24 cellular contexts compared by ENCODE assay signal in the genomic region with DNA sequence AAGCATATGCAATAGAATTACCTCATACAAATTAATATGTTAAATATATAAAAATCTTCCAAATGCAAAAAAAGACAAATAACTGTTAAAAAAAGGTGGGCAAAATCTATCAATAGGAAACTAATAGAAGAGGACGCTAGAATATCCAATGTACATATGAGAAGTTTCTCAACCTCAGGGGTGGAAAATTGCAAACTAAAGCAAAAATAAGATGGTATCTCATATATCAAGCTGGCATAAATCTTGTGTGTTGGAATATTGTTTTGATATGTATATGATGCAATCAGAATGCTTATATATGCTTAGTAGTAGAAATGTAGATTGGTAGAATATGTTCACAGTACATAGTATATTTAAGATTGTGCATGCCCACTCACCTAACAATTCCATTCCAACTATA.
DNase-seq lines count a peak whose midpoint lies in the region; ATAC-seq, FAIRE-seq and TF ChIP-seq lines count a peak whose summit lies in the region.
"Had no signal": no experiment of that assay in that cellular context is flagged by ENCODE, and none has a peak within 500 bp of the region (broad histone marks: within the 10 kb centered on the region; RNA-seq: fewer than 3 reads in every experiment).

No MANE protein-coding gene starts in this region.

- no peak overlapping the region for H4K91ac ChIP-seq in IMR-90 (ENCODE audit: insufficient read depth, low read depth, low read length)

- H2AFZ ChIP-seq in IMR-90 (replicated peaks; ENCODE audit: low read length, poor library complexity), result no peak overlapping the region

- no peak for TF ChIP-seq EP300 in A549 (IDR thresholded peaks at IDR 0.05)

- H3K36me3 ChIP-seq in IMR-90 (ENCODE audit: control insufficient read depth, insufficient read depth, low read length), result no peaks in the 10 kb centered on the region
- H3K36me3 ChIP-seq: BLaER1 treated with 17β-estradiol and CSF1 and Interleukin-3, amounts not matched to agents 10 nM and 100 nM had no signal

- no peak overlapping the region for H2AK9ac ChIP-seq in IMR-90 (replicated peaks; ENCODE audit: low read depth, low read length, poor library complexity)

- no peak overlapping the region for H3K27ac Mint-ChIP-seq in CD14-positive monocyte
- H3K27ac Mint-ChIP-seq: B cell; CD4-positive, alpha-beta memory T cell; CD4-positive, CD25-positive, alpha-beta regulatory T cell; CD8-positive, alpha-beta memory T cell had no signal

- no peaks in the 10 kb centered on the region for H4K20me1 ChIP-seq in IMR-90 (ENCODE audit: insufficient read depth, low read length)
- H4K20me1 ChIP-seq: BLaER1 treated with 17β-estradiol and CSF1 and Interleukin-3, amounts not matched to agents 10 nM and 100 nM had no signal

- CTCF ChIA-PET in A549 (lab: Yijun Ruan, JAX), result no interaction called here
- CTCF ChIA-PET in IMR-90 (lab: Yijun Ruan, JAX), result no interaction called here

- H3K79me1 ChIP-seq in IMR-90 (ENCODE audit: low read depth in 1 of 2, low read length in 2 of 2), result no peaks in the 10 kb centered on the region

- no peak for FAIRE-seq in A549 (lab: Jason Lieb, UNC)
- peak; percentile 43 for FAIRE-seq in islet of Langerhans (lab: Jason Lieb, UNC)
- FAIRE-seq: GM12878, GM12892, GM18507 had no signal

- 9% methylated on average over 1 of the region's 1 CpG for WGBS in A549 (ENCODE audit: missing lambda C conversion rate)
- WGBS in IMR-90 (ENCODE audit: extremely low coverage in 2 of 2, insufficient read length in 1 of 2), 2 experiments, result no CpG with 5 or more reads among the region's 1 CpG

- H3K56ac ChIP-seq in IMR-90 (ENCODE audit: extremely low read depth, insufficient read depth, low read length), result no peak overlapping the region

- ATAC-seq in A549, result no peak
- no peak for ATAC-seq in IMR-90 (ENCODE audit: low read depth)
- ATAC-seq: GM12878 had no signal

- H4K8ac ChIP-seq in IMR-90 (ENCODE audit: low read depth in 2 of 2, low read length in 2 of 2), result no peak overlapping the region

- no peak overlapping the region for H2BK120ac ChIP-seq in IMR-90 (ENCODE audit: low read depth, low read length)

- no peaks in the 10 kb centered on the region for H3K4me1 Mint-ChIP-seq in CD14-positive monocyte
- H3K4me1 Mint-ChIP-seq: B cell; CD4-positive, alpha-beta memory T cell; CD4-positive, CD25-positive, alpha-beta regulatory T cell; CD8-positive, alpha-beta memory T cell had no signal

- H3K4me3 Mint-ChIP-seq in CD14-positive monocyte, result no peak overlapping the region
- H3K4me3 Mint-ChIP-seq: B cell; CD4-positive, alpha-beta memory T cell; CD4-positive, CD25-positive, alpha-beta regulatory T cell; CD8-positive, alpha-beta memory T cell had no signal

- no peak overlapping the region for H3K4ac ChIP-seq in IMR-90 (ENCODE audit: low read depth, low read length)

- no peak for TF ChIP-seq CTCF in A549 (IDR thresholded peaks at IDR 0.05)
- TF ChIP-seq CTCF in IMR-90 (conservative IDR thresholded peaks at IDR 0.05; ENCODE audit: low read depth, low read length), result no peak
- TF ChIP-seq CTCF in CD14-positive monocyte (IDR thresholded peaks at IDR 0.05), result no peak

- H4K5ac ChIP-seq in IMR-90 (ENCODE audit: low read depth, low read length), result no peak overlapping the region

- TF ChIP-seq RAD21 in A549 (conservative IDR thresholded peaks at IDR 0.05 in 1 of 2, IDR thresholded peaks at IDR 0.05 in 1 of 2), result no peak
- no peak for TF ChIP-seq RAD21 in IMR-90 (IDR thresholded peaks at IDR 0.05; ENCODE audit: low read length)

- H3K9me1 ChIP-seq in IMR-90 (ENCODE audit: insufficient read depth, low read length), result no peaks in the 10 kb centered on the region

- no TSS peak for BruUV-seq in IMR-90 (replicated peaks; lab: Mats Ljungman, UMichigan)

- H2AK5ac ChIP-seq in IMR-90 (ENCODE audit: low read depth, low read length), result no peak overlapping the region

- no peaks in the 10 kb centered on the region for H3K27me3 ChIP-seq in IMR-90 (ENCODE audit: control insufficient read depth, insufficient read depth, low read length)
- H3K27me3 ChIP-seq: BLaER1 treated with 17β-estradiol and CSF1 and Interleukin-3, amounts not matched to agents 10 nM and 100 nM had no signal

- H3K27me3 Mint-ChIP-seq in CD14-positive monocyte (ENCODE audit: low read depth in 3 of 3), result no peaks in the 10 kb centered on the region
- H3K27me3 Mint-ChIP-seq: B cell; CD4-positive, alpha-beta memory T cell; CD4-positive, CD25-positive, alpha-beta regulatory T cell; CD8-positive, alpha-beta memory T cell had no signal

- H3K27ac ChIP-seq in A549, result no peak overlapping the region
- H3K27ac ChIP-seq in IMR-90 (ENCODE audit: insufficient read depth, low read length), result no peak overlapping the region
- H3K27ac ChIP-seq: BLaER1 treated with 17β-estradiol and CSF1 and Interleukin-3, amounts not matched to agents 10 nM and 100 nM; C4-2B had no signal

- intact Hi-C loops in IMR-90 (cut with micrococcal nuclease) (no loop called here), CD14-positive monocyte (cut with micrococcal nuclease) (no loop called here)

- H3K4me1 ChIP-seq in A549 (no peaks in the 10 kb centered on the region), IMR-90 (ENCODE audit: control insufficient read depth, insufficient read depth, low read length) (no peaks in the 10 kb centered on the region)
- H3K4me1 ChIP-seq: BLaER1 treated with 17β-estradiol and CSF1 and Interleukin-3, amounts not matched to agents 10 nM and 100 nM had no signal

- DNase-seq in A549 (ENCODE audit: low read depth in 1 of 2, low spot score in 1 of 2) (no peak), IMR-90 (no peak), NCI-H1417 treated with DMSO at 0.1 percent for 48 hours (lab: John Stamatoyannopoulos, UW) (no peak), CD14-positive monocyte (ENCODE audit: low spot score) (no peak)
- DNase-seq: 8988T; AML-193; CD4-positive, alpha-beta memory T cell; CD4-positive, CD25-positive, alpha-beta regulatory T cell; CD8-positive, alpha-beta memory T cell; COR-L47; DMS 273 treated with DMSO at 0.1 percent for 48 hours; DMS153; DMS53; DMS79; DND-41; EL; GDM1 had no signal

- H3K4me3 ChIP-seq in A549 (no peak overlapping the region), IMR-90 (ENCODE audit: insufficient read depth, low read depth, low read length) (no peak overlapping the region)
- H3K4me3 ChIP-seq: BLaER1 treated with 17β-estradiol and CSF1 and Interleukin-3, amounts not matched to agents 10 nM and 100 nM; GM12878 had no signal

- in situ Hi-C loops in IMR-90 (cut with MboI; ENCODE audit: low sequenced_read_pairs), result no loop called here

- H3K23ac ChIP-seq in IMR-90 (ENCODE audit: low read depth, low read length), result no peak overlapping the region

- H3K9me3 ChIP-seq in A549 (no peaks in the 10 kb centered on the region), IMR-90 (ENCODE audit: control insufficient read depth, insufficient read depth, low read length) (no peaks in the 10 kb centered on the region)
- H3K9me3 ChIP-seq: BLaER1 treated with 17β-estradiol and CSF1 and Interleukin-3, amounts not matched to agents 10 nM and 100 nM had no signal

- no peak for TF ChIP-seq POLR2A in A549 (IDR thresholded peaks at IDR 0.05; ENCODE audit: low read length)
- no peak for TF ChIP-seq POLR2A in IMR-90 (IDR thresholded peaks at IDR 0.05; ENCODE audit: low read depth, low read length)

- H3K4me2 ChIP-seq in A549, result no peak overlapping the region
- no peak overlapping the region for H3K4me2 ChIP-seq in IMR-90 (ENCODE audit: low read depth, low read length)
- H3K4me2 ChIP-seq: BLaER1 treated with 17β-estradiol and CSF1 and Interleukin-3, amounts not matched to agents 10 nM and 100 nM had no signal

- no peaks in the 10 kb centered on the region for H3K9me3 Mint-ChIP-seq in CD14-positive monocyte
- H3K9me3 Mint-ChIP-seq: CD4-positive, alpha-beta memory T cell had no signal

- H2BK5ac ChIP-seq in IMR-90 (ENCODE audit: low read depth, low read length, poor library complexity, severe bottlenecking), result no peak overlapping the region

- POLR2A ChIA-PET in A549 (lab: Yijun Ruan, JAX), result no interaction called here
- POLR2A ChIA-PET in IMR-90 (lab: Charles Lee; ENCODE audit: unreplicated experiment), result no interaction called here

- H3K18ac ChIP-seq in IMR-90 (ENCODE audit: low read depth, low read length), result no peak overlapping the region

- no peaks in the 10 kb centered on the region for H3K36me3 Mint-ChIP-seq in CD14-positive monocyte
- H3K36me3 Mint-ChIP-seq: CD4-positive, alpha-beta memory T cell; CD4-positive, CD25-positive, alpha-beta regulatory T cell; CD8-positive, alpha-beta memory T cell had no signal

- no peak overlapping the region for H3K14ac ChIP-seq in IMR-90 (replicated peaks; ENCODE audit: low read depth, low read length)

- dilution Hi-C loops in IMR-90 (cut with HindIII; ENCODE audit: low sequenced_read_pairs, unreplicated experiment), result no loop called here

- H2BK20ac ChIP-seq in IMR-90 (ENCODE audit: low read depth, low read length), result no peak overlapping the region

- no peak overlapping the region for H3K9ac ChIP-seq in IMR-90 (ENCODE audit: low read depth, low read length)
- H3K9ac ChIP-seq: BLaER1 treated with 17β-estradiol and CSF1 and Interleukin-3, amounts not matched to agents 10 nM and 100 nM had no signal

- H2BK15ac ChIP-seq in IMR-90 (ENCODE audit: low read depth, low read length), result no peak overlapping the region

TF ChIP-seq in A549, 52 proteins besides CTCF, POLR2A, EP300 and RAD21:
- peak; percentile 24 for TF ChIP-seq MAFK (IDR thresholded peaks at IDR 0.05; ENCODE audit: partially characterized antibody)
- TF ChIP-seq RNF2 (IDR thresholded peaks at IDR 0.05; ENCODE audit: borderline replicate concordance, low read depth), result no peak

TF ChIP-seq in IMR-90, 13 proteins besides CTCF, POLR2A, EP300 and RAD21:
- TF ChIP-seq MAFK (IDR thresholded peaks at IDR 0.05; ENCODE audit: low read depth, low read length) (peak; percentile 39; the same call in 1 of the 2 replicates), FOS (IDR thresholded peaks at IDR 0.05; ENCODE audit: low read depth, low read length) (no peak), MXI1 (IDR thresholded peaks at IDR 0.05; ENCODE audit: borderline replicate concordance, low read depth, low read length) (no peak), CEBPB (IDR thresholded peaks at IDR 0.05; ENCODE audit: low read depth, low read length) (0 out of 2 replicates have a peak, but pooled peaks have one; percentile 4)
